ENCODE assay signal across 19 cellular contexts in genomic region chr11:61025819-61026120, GRCh38. TPM values are rescaled to one million over a fixed set of nuclear protein-coding genes. Genes with fewer than 3 reads are reported as not detected.
DNase-seq lines count a peak whose midpoint lies in the region; ATAC-seq and TF ChIP-seq lines count a peak whose summit lies in the region.
"Had no signal": no experiment of that assay in that cellular context is flagged by ENCODE, and none has a peak within 500 bp of the region (broad histone marks: within the 10 kb centered on the region; RNA-seq: fewer than 3 reads in every experiment).

No MANE protein-coding gene starts in this region.

- H3K27me3 ChIP-seq in left ventricle myocardium inferior (ENCODE audit: low read depth) (peaks cover 25% of the 10 kb centered on the region), thymus (ENCODE audit: control insufficient read depth, insufficient read depth) (no peaks in the 10 kb centered on the region)
- H3K27me3 ChIP-seq: upper lobe of left lung had no signal

- H3K27ac Mint-ChIP-seq in activated naive CD8-positive, alpha-beta T cell treated with anti-CD3 and anti-CD28 coated beads for 36 hours, result peak overlapping the region; percentile 93
- H3K27ac Mint-ChIP-seq: natural killer cell treated with Interleukin-12 subunit alpha and Interleukin-12 subunit beta and Interleukin-15 and Interleukin-18, amount 100 ng/mL, for 72 hours had no signal

- DNase-seq in Right ventricle myocardium superior, result peak; percentile 4
- no peak for DNase-seq in left ventricle myocardium inferior
- no peak for DNase-seq in activated naive CD8-positive, alpha-beta T cell treated with anti-CD3 and anti-CD28 coated beads for 36 hours
- no peak for DNase-seq in stimulated activated CD8-positive, alpha-beta memory T cell treated with anti-CD3 and anti-CD28 coated beads, Interleukin-4, amount 100 ng/mL, for 48 hours
- DNase-seq in pons (ENCODE audit: low spot score), result no peak
- DNase-seq: H9, mesendoderm, MM.1S, NCI-H2227 treated with DMSO at 0.1 percent for 48 hours, NCI-H774, stomach had no signal

- no peaks in the 10 kb centered on the region for H3K27me3 Mint-ChIP-seq in activated naive CD8-positive, alpha-beta T cell treated with anti-CD3 and anti-CD28 coated beads for 36 hours

- H3K9me3 ChIP-seq in left ventricle myocardium inferior (replicated peaks) (no peaks in the 10 kb centered on the region), KOPT-K1 (ENCODE audit: insufficient read depth, low read length, poor library complexity, severe bottlenecking) (no peaks in the 10 kb centered on the region), thymus (ENCODE audit: control insufficient read depth) (no peaks in the 10 kb centered on the region)
- H3K9me3 ChIP-seq: sigmoid colon, stomach, upper lobe of left lung had no signal

- WGBS in thymus, result 35% methylated on average over 5 of the region's 5 CpGs

- TF ChIP-seq CTCF in left ventricle myocardium inferior (IDR thresholded peaks at IDR 0.05; ENCODE audit: borderline replicate concordance), result no peak

- no peak for ATAC-seq in Right ventricle myocardium superior (ENCODE audit: poor library complexity)
- ATAC-seq: esophagus mucosa; GM12878; natural killer cell treated with Interleukin-12 subunit alpha and Interleukin-12 subunit beta and Interleukin-15 and Interleukin-18, amount 100 ng/mL, for 72 hours had no signal

- H3K27ac ChIP-seq in left ventricle myocardium inferior (replicated peaks) (no peak overlapping the region), KOPT-K1 (ENCODE audit: low read depth, low read length, poor library complexity, severe bottlenecking) (peak overlapping the region; percentile 88), thymus (ENCODE audit: low read depth) (peak overlapping the region; percentile 80)
- H3K27ac ChIP-seq: parathyroid adenoma, sigmoid colon, stomach had no signal

- peak overlapping the region; percentile 83 for H3K4me3 Mint-ChIP-seq in activated naive CD8-positive, alpha-beta T cell treated with anti-CD3 and anti-CD28 coated beads for 36 hours
- H3K4me3 Mint-ChIP-seq: H9; natural killer cell treated with Interleukin-12 subunit alpha and Interleukin-12 subunit beta and Interleukin-15 and Interleukin-18, amount 100 ng/mL, for 72 hours had no signal

- peaks cover 64% of the 10 kb centered on the region for H3K36me3 Mint-ChIP-seq in activated naive CD8-positive, alpha-beta T cell treated with anti-CD3 and anti-CD28 coated beads for 36 hours
- H3K36me3 Mint-ChIP-seq: natural killer cell treated with Interleukin-12 subunit alpha and Interleukin-12 subunit beta and Interleukin-15 and Interleukin-18, amount 100 ng/mL, for 72 hours had no signal

- intact Hi-C loops in Right ventricle myocardium superior (cut with DNase I), result no loop called here
- intact Hi-C loops in left ventricle myocardium inferior (cut with micrococcal nuclease), result no loop called here

- no peak overlapping the region for H3K4me3 ChIP-seq in left ventricle myocardium inferior
- H3K4me3 ChIP-seq in thymus (ENCODE audit: low read length), result no peak overlapping the region
- H3K4me3 ChIP-seq: GM12878, sigmoid colon, stomach, upper lobe of left lung had no signal

- H3K36me3 ChIP-seq in left ventricle myocardium inferior, result no peaks in the 10 kb centered on the region
- peaks cover 5% of the 10 kb centered on the region; the same call in 1 of the 2 replicates for H3K36me3 ChIP-seq in KOPT-K1 (ENCODE audit: insufficient read depth, low read length)
- H3K36me3 ChIP-seq in thymus (ENCODE audit: control insufficient read depth, insufficient read depth), result no peaks in the 10 kb centered on the region
- H3K36me3 ChIP-seq: sigmoid colon, stomach, upper lobe of left lung had no signal

- H3K4me1 Mint-ChIP-seq in activated naive CD8-positive, alpha-beta T cell treated with anti-CD3 and anti-CD28 coated beads for 36 hours, result peaks cover 79% of the 10 kb centered on the region

- H3K4me1 ChIP-seq in left ventricle myocardium inferior, result peaks cover 30% of the 10 kb centered on the region
- peaks cover 67% of the 10 kb centered on the region for H3K4me1 ChIP-seq in thymus (ENCODE audit: control insufficient read depth, insufficient read depth, low read length)
- H3K4me1 ChIP-seq: parathyroid adenoma had no signal

- H3K9me3 Mint-ChIP-seq in activated naive CD8-positive, alpha-beta T cell treated with anti-CD3 and anti-CD28 coated beads for 36 hours, result peaks cover 4% of the 10 kb centered on the region
- H3K9me3 Mint-ChIP-seq: H9; natural killer cell treated with Interleukin-12 subunit alpha and Interleukin-12 subunit beta and Interleukin-15 and Interleukin-18, amount 100 ng/mL, for 72 hours had no signal

RNA-seq across cellular contexts. Expression of gene CD6, which starts 54.3 kb away (rescaled TPM):
- 0.08 TPM for total RNA-seq in Right ventricle myocardium superior
- total RNA-seq in left ventricle myocardium inferior, result 0.47 TPM
- total RNA-seq in activated naive CD8-positive, alpha-beta T cell treated with anti-CD3 and anti-CD28 coated beads for 36 hours, result 100 to 1,000 TPM; 167 to 169 TPM
- 74.1 TPM for polyA plus RNA-seq in thymus
- total RNA-seq: H9 had no signal

Comparison
In these comparisons a context has a peak if more than half of its experiments do, and no peak if none do; other contexts are left out.
1. RNA of gene CD6, which starts 54.3 kb away (total RNA-seq): 167 to 169 TPM in activated naive CD8-positive, alpha-beta T cell treated with anti-CD3 and anti-CD28 coated beads for 36 hours; 0.47 TPM in left ventricle myocardium inferior (single experiment) and 0.08 TPM in Right ventricle myocardium superior (single experiment); every median in the first group is over 100 times any median in the second.